ENCODE assay signal across 1 cellular context in the genomic region with DNA sequence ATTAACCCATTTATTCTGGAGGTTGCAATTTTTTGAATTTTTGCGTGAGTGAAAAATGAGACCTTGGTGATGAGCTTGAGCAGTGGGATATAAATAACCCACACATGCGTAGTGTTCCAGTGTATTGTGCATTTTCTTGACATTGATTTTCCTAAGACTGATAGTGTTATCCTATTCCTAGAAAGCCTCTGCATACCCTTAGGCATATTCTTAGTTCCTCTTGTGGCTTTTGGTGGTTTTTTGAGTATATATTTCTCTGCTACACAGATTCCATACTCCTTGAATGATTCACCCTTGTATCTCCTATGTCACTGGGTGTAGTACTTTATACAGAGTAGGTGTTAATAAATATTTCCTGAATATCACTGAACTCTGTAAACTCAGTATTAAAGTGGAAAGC.
TF ChIP-seq lines count a peak whose summit lies in the region.

No MANE protein-coding gene starts in this region.

TF ChIP-seq in SK-N-SH treated with all-trans-retinoic acid at 6 μM for 48 hours, 23 proteins besides CTCF, POLR2A, EP300 and RAD21 (continued from another document):
- TF ChIP-seq, protein P1, sequence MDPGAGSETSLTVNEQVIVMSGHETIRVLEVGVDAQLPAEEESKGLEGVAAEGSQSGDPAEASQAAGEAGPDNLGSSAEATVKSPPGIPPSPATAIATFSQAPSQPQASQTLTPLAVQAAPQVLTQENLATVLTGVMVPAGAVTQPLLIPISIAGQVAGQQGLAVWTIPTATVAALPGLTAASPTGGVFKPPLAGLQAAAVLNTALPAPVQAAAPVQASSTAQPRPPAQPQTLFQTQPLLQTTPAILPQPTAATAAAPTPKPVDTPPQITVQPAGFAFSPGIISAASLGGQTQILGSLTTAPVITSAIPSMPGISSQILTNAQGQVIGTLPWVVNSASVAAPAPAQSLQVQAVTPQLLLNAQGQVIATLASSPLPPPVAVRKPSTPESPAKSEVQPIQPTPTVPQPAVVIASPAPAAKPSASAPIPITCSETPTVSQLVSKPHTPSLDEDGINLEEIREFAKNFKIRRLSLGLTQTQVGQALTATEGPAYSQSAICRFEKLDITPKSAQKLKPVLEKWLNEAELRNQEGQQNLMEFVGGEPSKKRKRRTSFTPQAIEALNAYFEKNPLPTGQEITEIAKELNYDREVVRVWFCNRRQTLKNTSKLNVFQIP (CRISPR knock-in tag; IDR thresholded peaks at IDR 0.05; ENCODE audit: borderline replicate concordance, low read depth) = no peak
- TF ChIP-seq CSDC2 (CRISPR knock-in tag; IDR thresholded peaks at IDR 0.05) (no peak), PPARA (CRISPR knock-in tag; IDR thresholded peaks at IDR 0.05; ENCODE audit: borderline replicate concordance) (no peak), TOX (CRISPR knock-in tag; IDR thresholded peaks at IDR 0.05; ENCODE audit: borderline replicate concordance) (no peak), GLIS3 (CRISPR knock-in tag; IDR thresholded peaks at IDR 0.05) (no peak), SNAI2 (CRISPR knock-in tag; IDR thresholded peaks at IDR 0.05) (no peak), ZNF70 (CRISPR knock-in tag; IDR thresholded peaks at IDR 0.05) (no peak)
- TF ChIP-seq, protein P2, sequence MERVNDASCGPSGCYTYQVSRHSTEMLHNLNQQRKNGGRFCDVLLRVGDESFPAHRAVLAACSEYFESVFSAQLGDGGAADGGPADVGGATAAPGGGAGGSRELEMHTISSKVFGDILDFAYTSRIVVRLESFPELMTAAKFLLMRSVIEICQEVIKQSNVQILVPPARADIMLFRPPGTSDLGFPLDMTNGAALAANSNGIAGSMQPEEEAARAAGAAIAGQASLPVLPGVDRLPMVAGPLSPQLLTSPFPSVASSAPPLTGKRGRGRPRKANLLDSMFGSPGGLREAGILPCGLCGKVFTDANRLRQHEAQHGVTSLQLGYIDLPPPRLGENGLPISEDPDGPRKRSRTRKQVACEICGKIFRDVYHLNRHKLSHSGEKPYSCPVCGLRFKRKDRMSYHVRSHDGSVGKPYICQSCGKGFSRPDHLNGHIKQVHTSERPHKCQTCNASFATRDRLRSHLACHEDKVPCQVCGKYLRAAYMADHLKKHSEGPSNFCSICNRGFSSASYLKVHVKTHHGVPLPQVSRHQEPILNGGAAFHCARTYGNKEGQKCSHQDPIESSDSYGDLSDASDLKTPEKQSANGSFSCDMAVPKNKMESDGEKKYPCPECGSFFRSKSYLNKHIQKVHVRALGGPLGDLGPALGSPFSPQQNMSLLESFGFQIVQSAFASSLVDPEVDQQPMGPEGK (CRISPR knock-in tag; IDR thresholded peaks at IDR 0.05; ENCODE audit: borderline replicate concordance) = no peak
- TF ChIP-seq, protein P3, sequence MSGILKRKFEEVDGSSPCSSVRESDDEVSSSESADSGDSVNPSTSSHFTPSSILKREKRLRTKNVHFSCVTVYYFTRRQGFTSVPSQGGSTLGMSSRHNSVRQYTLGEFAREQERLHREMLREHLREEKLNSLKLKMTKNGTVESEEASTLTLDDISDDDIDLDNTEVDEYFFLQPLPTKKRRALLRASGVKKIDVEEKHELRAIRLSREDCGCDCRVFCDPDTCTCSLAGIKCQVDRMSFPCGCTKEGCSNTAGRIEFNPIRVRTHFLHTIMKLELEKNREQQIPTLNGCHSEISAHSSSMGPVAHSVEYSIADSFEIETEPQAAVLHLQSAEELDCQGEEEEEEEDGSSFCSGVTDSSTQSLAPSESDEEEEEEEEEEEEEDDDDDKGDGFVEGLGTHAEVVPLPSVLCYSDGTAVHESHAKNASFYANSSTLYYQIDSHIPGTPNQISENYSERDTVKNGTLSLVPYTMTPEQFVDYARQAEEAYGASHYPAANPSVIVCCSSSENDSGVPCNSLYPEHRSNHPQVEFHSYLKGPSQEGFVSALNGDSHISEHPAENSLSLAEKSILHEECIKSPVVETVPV (CRISPR knock-in tag; IDR thresholded peaks at IDR 0.05) = no peak
